ENCODE assay signal across 30 cellular contexts in the genomic region with DNA sequence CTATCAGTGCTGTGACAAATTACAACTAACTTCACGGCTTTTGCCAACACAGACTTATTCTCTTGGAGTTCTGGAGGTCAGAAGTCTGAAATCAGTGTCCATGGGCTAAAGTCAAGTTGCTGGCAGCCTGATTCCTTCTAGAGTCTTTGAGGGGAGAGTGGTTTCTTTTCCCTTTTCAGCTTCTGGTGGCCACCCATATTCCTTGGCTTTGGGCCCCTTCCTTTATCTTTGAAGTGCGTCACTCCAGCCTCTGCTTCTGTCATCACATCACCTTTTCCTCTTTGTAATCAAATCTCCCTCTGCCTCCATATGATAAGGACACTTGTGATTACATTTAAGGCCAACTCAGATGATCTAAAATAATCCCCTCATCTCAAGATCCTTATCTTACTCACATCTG. TPM values are rescaled to one million over a fixed set of nuclear protein-coding genes. Genes with fewer than 3 reads are reported as not detected.
"Had no signal": no experiment of that assay in that cellular context is flagged by ENCODE, and none has a peak within 500 bp of the region (broad histone marks: within the 10 kb centered on the region; RNA-seq: fewer than 3 reads in every experiment).

No MANE protein-coding gene starts in this region.

- H3K9me3 Mint-ChIP-seq: naive thymus-derived CD4-positive, alpha-beta T cell; natural killer cell treated with Interleukin-12 subunit alpha and Interleukin-12 subunit beta and Interleukin-15 and Interleukin-18, amount 100 ng/mL, for 72 hours; stimulated activated effector memory CD8-positive, alpha-beta T cell treated with anti-CD3 and anti-CD28 coated beads, Interleukin-12 subunit alpha, Interleukin-12 subunit beta, amount 100 ng/mL, for 72 hours; stimulated activated naive B cell treated with anti-CD40 and anti-IgM and Interleukin-4, amounts not matched to agents 10 μg/mL and 1 μg/mL and 100 μg/mL, for 72 hours; stimulated activated naive CD8-positive, alpha-beta T cell treated with anti-CD3 and anti-CD28 coated beads, Interleukin-15, Interleukin-2, amounts not matched to agents 100 ng/mL and 50 ng/mL, for 24 hours; type B pancreatic cell had no signal

- ATAC-seq: naive thymus-derived CD4-positive, alpha-beta T cell; natural killer cell treated with Interleukin-12 subunit alpha and Interleukin-12 subunit beta and Interleukin-15 and Interleukin-18, amount 100 ng/mL, for 72 hours; psoas muscle; right lobe of liver; stimulated activated effector memory CD8-positive, alpha-beta T cell treated with anti-CD3 and anti-CD28 coated beads, Interleukin-12 subunit alpha, Interleukin-12 subunit beta, amount 100 ng/mL, for 72 hours; stimulated activated naive B cell treated with anti-CD40 and anti-IgM and Interleukin-4, amounts not matched to agents 10 μg/mL and 1 μg/mL and 100 μg/mL, for 72 hours; upper lobe of right lung had no signal

- H3K4me1 Mint-ChIP-seq: naive thymus-derived CD4-positive, alpha-beta T cell; stimulated activated effector memory CD8-positive, alpha-beta T cell treated with anti-CD3 and anti-CD28 coated beads, Interleukin-12 subunit alpha, Interleukin-12 subunit beta, amount 100 ng/mL, for 72 hours had no signal

- H3K9me3 ChIP-seq: neutrophil, ovary, psoas muscle, right lobe of liver, sigmoid colon, stomach, thoracic aorta, thyroid gland, transverse colon, upper lobe of right lung, uterus had no signal

- H3K4me3 ChIP-seq: ovary, psoas muscle, right lobe of liver, sigmoid colon, stomach, thoracic aorta, thyroid gland, transverse colon, upper lobe of right lung, uterus had no signal

- H3K36me3 ChIP-seq: neutrophil, ovary, uterus had no signal

- H2AFZ ChIP-seq: parathyroid adenoma had no signal

- H3K36me3 Mint-ChIP-seq: natural killer cell treated with Interleukin-12 subunit alpha and Interleukin-12 subunit beta and Interleukin-15 and Interleukin-18, amount 100 ng/mL, for 72 hours; stimulated activated effector memory CD8-positive, alpha-beta T cell treated with anti-CD3 and anti-CD28 coated beads, Interleukin-12 subunit alpha, Interleukin-12 subunit beta, amount 100 ng/mL, for 72 hours had no signal

- H3K9ac ChIP-seq: parathyroid adenoma had no signal

- H3K4me1 ChIP-seq: parathyroid adenoma, uterus had no signal

- DNase-seq: naive thymus-derived CD4-positive, alpha-beta T cell; nephron progenitor cell; nucleus accumbens; ovary; posterior cingulate gyrus; psoas muscle; right cardiac atrium; right lobe of liver; sigmoid colon; small intestine; stimulated activated CD4-positive, alpha-beta T cell treated with anti-CD3 and anti-CD28 coated beads, Interleukin-15, amount 100 ng/mL, for 24 hours; stimulated activated CD4-positive, alpha-beta T cell treated with anti-CD3 and anti-CD28 coated beads, Interleukin-2, amount 100 ng/mL, for 24 hours; stimulated activated CD4-positive, alpha-beta T cell treated with anti-CD3 and anti-CD28 coated beads, Interleukin-2, amount 100 ng/mL, for 48 hours; stimulated activated CD4-positive, alpha-beta T cell treated with anti-CD3 and anti-CD28 coated beads, Interleukin-4, amount 100 ng/mL, for 24 hours; stimulated activated naive B cell treated with anti-CD40 and anti-IgM and Interleukin-4, amounts not matched to agents 10 μg/mL and 1 μg/mL and 100 μg/mL, for 72 hours; stimulated activated naive CD4-positive, alpha-beta T cell treated with Interleukin-2 at 50 U/mL for 16 hours; stomach; thyroid gland; transverse colon; upper lobe of right lung; uterus had no signal

- H3K27me3 ChIP-seq: neutrophil, ovary, right lobe of liver, sigmoid colon, stomach, thyroid gland, transverse colon, upper lobe of right lung, uterus had no signal

- H3K27me3 Mint-ChIP-seq: progenitor cell of endocrine pancreas; stimulated activated naive B cell treated with anti-CD40 and anti-IgM and Interleukin-4, amounts not matched to agents 10 μg/mL and 1 μg/mL and 100 μg/mL, for 72 hours; type B pancreatic cell had no signal

- FAIRE-seq: small intestine had no signal

- H3K27ac Mint-ChIP-seq: naive thymus-derived CD4-positive, alpha-beta T cell; natural killer cell treated with Interleukin-12 subunit alpha and Interleukin-12 subunit beta and Interleukin-15 and Interleukin-18, amount 100 ng/mL, for 72 hours; nephron progenitor cell; progenitor cell of endocrine pancreas; stimulated activated effector memory CD8-positive, alpha-beta T cell treated with anti-CD3 and anti-CD28 coated beads, Interleukin-12 subunit alpha, Interleukin-12 subunit beta, amount 100 ng/mL, for 72 hours; stimulated activated naive B cell treated with anti-CD40 and anti-IgM and Interleukin-4, amounts not matched to agents 10 μg/mL and 1 μg/mL and 100 μg/mL, for 72 hours; stimulated activated naive CD8-positive, alpha-beta T cell treated with anti-CD3 and anti-CD28 coated beads, Interleukin-15, Interleukin-2, amounts not matched to agents 100 ng/mL and 50 ng/mL, for 24 hours; type B pancreatic cell had no signal

- H3K4me3 Mint-ChIP-seq: naive thymus-derived CD4-positive, alpha-beta T cell; natural killer cell treated with Interleukin-12 subunit alpha and Interleukin-12 subunit beta and Interleukin-15 and Interleukin-18, amount 100 ng/mL, for 72 hours; nephron progenitor cell; neural crest cell; stimulated activated effector memory CD8-positive, alpha-beta T cell treated with anti-CD3 and anti-CD28 coated beads, Interleukin-12 subunit alpha, Interleukin-12 subunit beta, amount 100 ng/mL, for 72 hours; stimulated activated naive B cell treated with anti-CD40 and anti-IgM and Interleukin-4, amounts not matched to agents 10 μg/mL and 1 μg/mL and 100 μg/mL, for 72 hours; stimulated activated naive CD8-positive, alpha-beta T cell treated with anti-CD3 and anti-CD28 coated beads, Interleukin-15, Interleukin-2, amounts not matched to agents 100 ng/mL and 50 ng/mL, for 24 hours; type B pancreatic cell had no signal

- H3K79me2 ChIP-seq: parathyroid adenoma had no signal

- H3K27ac ChIP-seq: neutrophil, ovary, parathyroid adenoma, psoas muscle, right lobe of liver, sigmoid colon, stomach, thoracic aorta, thyroid gland, transverse colon, upper lobe of right lung, uterus had no signal

RNA-seq across cellular contexts. Expression of a gene that starts 9.0 kb away (rescaled TPM):
- polyA plus RNA-seq: naive thymus-derived CD4-positive, alpha-beta T cell had no signal

RNA-seq across cellular contexts. Expression of a gene that starts 20.0 kb away (rescaled TPM):
- polyA plus RNA-seq: naive thymus-derived CD4-positive, alpha-beta T cell had no signal
